33 cellular contexts compared by ENCODE assay signal in the genomic region with DNA sequence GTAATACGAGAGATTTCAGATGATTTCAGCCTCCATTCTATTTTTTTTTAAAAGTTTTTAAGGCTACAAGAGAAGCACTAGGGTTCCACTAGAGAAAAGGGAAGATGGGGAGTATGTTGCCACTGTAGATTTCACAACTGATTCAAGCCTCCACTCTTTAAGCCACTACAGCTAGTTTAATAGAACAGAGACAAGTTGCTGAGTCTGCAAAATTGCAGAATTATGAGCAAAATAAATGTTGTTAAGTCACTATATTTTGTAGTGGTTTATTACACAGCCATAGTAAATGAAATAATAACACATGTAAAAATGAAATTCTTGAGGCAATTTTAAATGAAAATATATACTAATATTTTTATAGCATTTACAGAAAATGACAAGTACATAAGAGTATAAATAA.
"Had no signal": no experiment of that assay in that cellular context is flagged by ENCODE, and none has a peak within 500 bp of the region (broad histone marks: within the 10 kb centered on the region; RNA-seq: fewer than 3 reads in every experiment).

No MANE protein-coding gene starts in this region.

- H3K36me3 ChIP-seq: ascending aorta, breast epithelium, cardiac muscle cell, colonic mucosa, WERI-Rb-1 had no signal

- H3K4me1 Mint-ChIP-seq: activated B cell treated with CpG ODN at 0.5 μM for 24 hours; activated CD4-positive, alpha-beta T cell treated with anti-CD3 and anti-CD28 coated beads, Interleukin-2, amount 10 ng/mL, durations not matched to agents 24 days and 14 days; activated naive CD4-positive, alpha-beta T cell treated with anti-CD3 and anti-CD28 coated beads, Interleukin-2, amount 10 ng/mL, durations not matched to agents 7 days and 5 days; activated naive CD8-positive, alpha-beta T cell treated with anti-CD3 and anti-CD28 coated beads, Interleukin-2, amount 10 ng/mL, durations not matched to agents 7 days and 5 days; brain; endodermal cell; T-helper 17 cell had no signal

- H3K27me3 ChIP-seq: ascending aorta, breast epithelium, cardiac muscle cell, colonic mucosa, dorsolateral prefrontal cortex had no signal

- H3K4me3 ChIP-seq: ascending aorta, breast epithelium, cardiac muscle cell, colonic mucosa, dorsolateral prefrontal cortex had no signal

- H3K4me1 ChIP-seq: ascending aorta, breast epithelium, colonic mucosa had no signal

- ATAC-seq: activated CD4-positive, CD25-positive, alpha-beta regulatory T cell treated with anti-CD3 and anti-CD28 coated beads, Interleukin-2, amount 50 U/mL, for 24 hours; activated CD8-positive, alpha-beta T cell treated with anti-CD3 and anti-CD28 coated beads, Interleukin-2, amount 10 ng/mL, durations not matched to agents 7 days and 5 days; activated naive CD4-positive, alpha-beta T cell treated with anti-CD3 and anti-CD28 coated beads, Interleukin-2, amount 50 U/mL, for 72 hours; activated T-cell treated with anti-CD3 and anti-CD28 coated beads, Interleukin-2, amount 50 U/mL, for 72 hours; esophagus mucosa; T-helper 17 cell had no signal

- H3K4me3 Mint-ChIP-seq: activated B cell treated with CpG ODN at 0.5 μM for 24 hours; activated CD4-positive, alpha-beta memory T cell treated with anti-CD3 and anti-CD28 coated beads for 36 hours; activated CD4-positive, alpha-beta T cell treated with anti-CD3 and anti-CD28 coated beads, Interleukin-2, amount 10 ng/mL, durations not matched to agents 24 days and 14 days; activated CD8-positive, alpha-beta T cell treated with anti-CD3 and anti-CD28 coated beads, Interleukin-2, amount 10 ng/mL, durations not matched to agents 7 days and 5 days; activated naive CD4-positive, alpha-beta T cell treated with anti-CD3 and anti-CD28 coated beads, Interleukin-2, amount 10 ng/mL, durations not matched to agents 7 days and 5 days; activated naive CD8-positive, alpha-beta T cell treated with anti-CD3 and anti-CD28 coated beads, Interleukin-2, amount 10 ng/mL, durations not matched to agents 7 days and 5 days; activated T-cell treated with anti-CD3 and anti-CD28 coated beads, Interleukin-2, amount 50 U/mL, for 24 hours; activated T-cell treated with anti-CD3 and anti-CD28 coated beads, Interleukin-2, amount 50 U/mL, for 72 hours; brain; dendritic cell treated with granulocyte-macrophage colony-stimulating factor and Interleukin-4, amounts not matched to agents 40 ng/mL and 50 ng/mL, for 4 days; endodermal cell; T-helper 17 cell; T-helper 2 cell treated with Interferon-gamma antibody and Interleukin-4, amounts not matched to agents 5 μg/mL and 100 μg/mL, for 36 hours had no signal

- DNase-seq: activated B cell treated with CpG ODN at 0.5 μM for 24 hours; activated CD4-positive, alpha-beta memory T cell treated with anti-CD3 and anti-CD28 coated beads for 36 hours; activated CD4-positive, alpha-beta T cell treated with anti-CD3 and anti-CD28 coated beads, Interleukin-2, amount 10 ng/mL, durations not matched to agents 24 days and 14 days; activated CD8-positive, alpha-beta memory T cell treated with anti-CD3 and anti-CD28 coated beads, Interleukin-2, amount 50 U/mL, for 48 hours; activated CD8-positive, alpha-beta T cell treated with anti-CD3 and anti-CD28 coated beads, Interleukin-2, amount 10 ng/mL, durations not matched to agents 7 days and 5 days; activated gamma-delta T cell; activated naive CD4-positive, alpha-beta T cell; activated naive CD4-positive, alpha-beta T cell treated with anti-CD3 and anti-CD28 coated beads, Interleukin-2, amount 10 ng/mL, durations not matched to agents 7 days and 5 days; activated naive CD8-positive, alpha-beta T cell treated with anti-CD3 and anti-CD28 coated beads, Interleukin-2, amount 10 ng/mL, durations not matched to agents 7 days and 5 days; activated T-cell treated with anti-CD3 and anti-CD28 coated beads for 4 hours; activated T-cell treated with anti-CD3 and anti-CD28 coated beads, Interleukin-2, amount 50 U/mL, for 24 hours; activated T-cell treated with anti-CD3 and anti-CD28 coated beads, Interleukin-2, amount 50 U/mL, for 72 hours; central memory CD4-positive, alpha-beta T cell; cerebellar nuclear complex; colonic mucosa; dorsolateral prefrontal cortex; effector memory CD4-positive, alpha-beta T cell; endodermal cell; foreskin fibroblast; head of caudate nucleus; T-helper 17 cell; T1000; WERI-Rb-1 had no signal

- H3K27ac ChIP-seq: ascending aorta, breast epithelium, cardiac muscle cell, colonic mucosa, dorsolateral prefrontal cortex, WERI-Rb-1 had no signal

- H3K9me3 Mint-ChIP-seq: activated CD4-positive, alpha-beta T cell treated with anti-CD3 and anti-CD28 coated beads, Interleukin-2, amount 10 ng/mL, durations not matched to agents 24 days and 14 days; activated naive CD4-positive, alpha-beta T cell treated with anti-CD3 and anti-CD28 coated beads, Interleukin-2, amount 10 ng/mL, durations not matched to agents 7 days and 5 days; activated T-cell treated with anti-CD3 and anti-CD28 coated beads, Interleukin-2, amount 50 U/mL, for 24 hours; brain; endodermal cell; T-helper 2 cell treated with Interferon-gamma antibody and Interleukin-4, amounts not matched to agents 5 μg/mL and 100 μg/mL, for 36 hours had no signal

- H3K36me3 Mint-ChIP-seq: activated CD4-positive, alpha-beta memory T cell treated with anti-CD3 and anti-CD28 coated beads for 36 hours; activated naive CD4-positive, alpha-beta T cell treated with anti-CD3 and anti-CD28 coated beads, Interleukin-2, amount 10 ng/mL, durations not matched to agents 7 days and 5 days; activated naive CD4-positive, alpha-beta T cell treated with anti-CD3 and anti-CD28 coated beads, Interleukin-2, amount 50 U/mL, for 72 hours; activated naive CD8-positive, alpha-beta T cell treated with anti-CD3 and anti-CD28 coated beads, Interleukin-2, amount 10 ng/mL, durations not matched to agents 7 days and 5 days; brain had no signal

- FAIRE-seq: frontal cortex had no signal

- H3K9me3 ChIP-seq: ascending aorta, breast epithelium, colonic mucosa had no signal

- H3K27ac Mint-ChIP-seq: activated B cell treated with CpG ODN at 0.5 μM for 24 hours; activated CD4-positive, alpha-beta memory T cell treated with anti-CD3 and anti-CD28 coated beads for 36 hours; activated CD4-positive, alpha-beta T cell treated with anti-CD3 and anti-CD28 coated beads, Interleukin-2, amount 10 ng/mL, durations not matched to agents 24 days and 14 days; activated CD8-positive, alpha-beta T cell treated with anti-CD3 and anti-CD28 coated beads, Interleukin-2, amount 10 ng/mL, durations not matched to agents 7 days and 5 days; activated naive CD4-positive, alpha-beta T cell treated with anti-CD3 and anti-CD28 coated beads, Interleukin-2, amount 10 ng/mL, durations not matched to agents 7 days and 5 days; activated naive CD4-positive, alpha-beta T cell treated with anti-CD3 and anti-CD28 coated beads, Interleukin-2, amount 50 U/mL, for 72 hours; activated naive CD8-positive, alpha-beta T cell treated with anti-CD3 and anti-CD28 coated beads, Interleukin-2, amount 10 ng/mL, durations not matched to agents 7 days and 5 days; activated T-cell treated with anti-CD3 and anti-CD28 coated beads, Interleukin-2, amount 50 U/mL, for 24 hours; activated T-cell treated with anti-CD3 and anti-CD28 coated beads, Interleukin-2, amount 50 U/mL, for 72 hours; brain; dendritic cell treated with granulocyte-macrophage colony-stimulating factor and Interleukin-4, amounts not matched to agents 40 ng/mL and 50 ng/mL, for 4 days; endodermal cell; T-helper 17 cell; T-helper 2 cell treated with Interferon-gamma antibody and Interleukin-4, amounts not matched to agents 5 μg/mL and 100 μg/mL, for 36 hours had no signal

- H3K27me3 Mint-ChIP-seq: activated B cell treated with CpG ODN at 0.5 μM for 24 hours; activated CD4-positive, alpha-beta memory T cell treated with anti-CD3 and anti-CD28 coated beads for 36 hours; activated CD4-positive, alpha-beta T cell treated with anti-CD3 and anti-CD28 coated beads, Interleukin-2, amount 10 ng/mL, durations not matched to agents 24 days and 14 days; activated naive CD4-positive, alpha-beta T cell treated with anti-CD3 and anti-CD28 coated beads, Interleukin-2, amount 10 ng/mL, durations not matched to agents 7 days and 5 days; activated naive CD8-positive, alpha-beta T cell treated with anti-CD3 and anti-CD28 coated beads, Interleukin-2, amount 10 ng/mL, durations not matched to agents 7 days and 5 days; activated T-cell treated with anti-CD3 and anti-CD28 coated beads, Interleukin-2, amount 50 U/mL, for 24 hours; brain; dendritic cell treated with granulocyte-macrophage colony-stimulating factor and Interleukin-4, amounts not matched to agents 40 ng/mL and 50 ng/mL, for 4 days; T-helper 17 cell had no signal
